In genomic region chr12:62446741-62447452, GRCh38 we compare ENCODE assay signal across 2 cellular contexts.
TF ChIP-seq lines count a peak whose summit lies in the region.

No MANE protein-coding gene starts in this region.

TF ChIP-seq in GM23338, 12 proteins besides CTCF, POLR2A, EP300 and RAD21 (continued from another document):
- TF ChIP-seq REST (IDR thresholded peaks at IDR 0.05; ENCODE audit: unreplicated experiment) (no peak), POLR2AphosphoS5 (IDR thresholded peaks at IDR 0.05; ENCODE audit: low read depth) (no peak), ETS1 (IDR thresholded peaks at IDR 0.05) (no peak), STAT1 (IDR thresholded peaks at IDR 0.05; ENCODE audit: unreplicated experiment) (no peak), ZNF462 (CRISPR knock-in tag; IDR thresholded peaks at IDR 0.05) (no peak), JUNB (IDR thresholded peaks at IDR 0.05; ENCODE audit: unreplicated experiment) (no peak), ZNF114 (CRISPR knock-in tag; IDR thresholded peaks at IDR 0.05) (no peak), NANOG (IDR thresholded peaks at IDR 0.05; ENCODE audit: borderline replicate concordance) (no peak), EZH2phosphoT487 (IDR thresholded peaks at IDR 0.05; ENCODE audit: unreplicated experiment) (no peak), EZH2 (IDR thresholded peaks at IDR 0.05; ENCODE audit: low read depth, unreplicated experiment) (no peak)

TF ChIP-seq in K562, 482 proteins besides CTCF, POLR2A, EP300 and RAD21 (continued from another document):
- TF ChIP-seq HMBOX1 (IDR thresholded peaks at IDR 0.05): peak; percentile 57; the same call in 1 of the 2 replicates
